14 cellular contexts compared by ENCODE assay signal in the genomic region with DNA sequence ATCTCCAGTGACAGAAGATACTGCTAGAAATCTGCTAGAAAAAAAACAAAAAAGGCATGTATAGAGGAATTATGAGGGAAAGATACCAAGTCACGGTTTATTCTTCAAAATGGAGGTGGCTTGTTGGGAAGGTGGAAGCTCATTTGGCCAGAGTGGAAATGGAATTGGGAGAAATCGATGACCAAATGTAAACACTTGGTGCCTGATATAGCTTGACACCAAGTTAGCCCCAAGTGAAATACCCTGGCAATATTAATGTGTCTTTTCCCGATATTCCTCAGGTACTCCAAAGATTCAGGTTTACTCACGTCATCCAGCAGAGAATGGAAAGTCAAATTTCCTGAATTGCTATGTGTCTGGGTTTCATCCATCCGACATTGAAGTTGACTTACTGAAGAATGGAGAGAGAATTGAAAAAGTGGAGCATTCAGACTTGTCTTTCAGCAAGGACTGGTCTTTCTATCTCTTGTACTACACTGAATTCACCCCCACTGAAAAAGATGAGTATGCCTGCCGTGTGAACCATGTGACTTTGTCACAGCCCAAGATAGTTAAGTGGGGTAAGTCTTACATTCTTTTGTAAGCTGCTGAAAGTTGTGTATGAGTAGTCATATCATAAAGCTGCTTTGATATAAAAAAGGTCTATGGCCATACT. TPM values are rescaled to one million over a fixed set of nuclear protein-coding genes. Genes with fewer than 3 reads are reported as not detected.
DNase-seq lines count a peak whose midpoint lies in the region; ATAC-seq and TF ChIP-seq lines count a peak whose summit lies in the region.
"Had no signal": no experiment of that assay in that cellular context is flagged by ENCODE, and none has a peak within 500 bp of the region (broad histone marks: within the 10 kb centered on the region; RNA-seq: fewer than 3 reads in every experiment).

No MANE protein-coding gene starts in this region.

- DNase-seq in activated naive CD4-positive, alpha-beta T cell treated with anti-CD3 and anti-CD28 coated beads, Interleukin-2, amount 10 ng/mL, durations not matched to agents 7 days and 5 days: no peak
- DNase-seq in natural killer cell (no peak), NCI-H774 (lab: John Stamatoyannopoulos, UW) (no peak), NOMO-1 (lab: John Stamatoyannopoulos, UW; ENCODE audit: unreplicated experiment in 2 of 2) (no peak), SHP77 treated with DMSO at 0.1 percent for 48 hours (lab: John Stamatoyannopoulos, UW) (no peak)
- DNase-seq: activated CD4-positive, alpha-beta T cell treated with anti-CD3 and anti-CD28 coated beads for 1 hour; NCI-H2227 treated with DMSO at 0.1 percent for 48 hours; stimulated activated CD4-positive, alpha-beta T cell treated with anti-CD3 and anti-CD28 coated beads, Interleukin-1b, Interleukin-23, amount 100 ng/mL, for 48 hours; stomach had no signal

- CTCF ChIA-PET in activated naive CD4-positive, alpha-beta T cell treated with anti-CD3 and anti-CD28 coated beads, Interleukin-2, amount 10 ng/mL, durations not matched to agents 7 days and 5 days (lab: Charles Lee): interaction anchor here (1.1 to 13.2 kb wide), 3 partner anchors 16 to 98 kb away, joined by 3 to 282 read pairs (median 168); a partner anchor contains a TSS

- no peaks in the 10 kb centered on the region for H3K9me3 Mint-ChIP-seq in activated naive CD4-positive, alpha-beta T cell treated with anti-CD3 and anti-CD28 coated beads, Interleukin-2, amount 10 ng/mL, durations not matched to agents 7 days and 5 days
- H3K9me3 Mint-ChIP-seq in natural killer cell: no peaks in the 10 kb centered on the region
- H3K9me3 Mint-ChIP-seq: brain had no signal

- intact Hi-C loops in natural killer cell (cut with micrococcal nuclease): loop anchor here (1.0 to 10.0 kb wide), 2 partner anchors 11 to 870 kb away; a partner anchor contains a TSS

- peaks cover 60% of the 10 kb centered on the region for H3K4me1 Mint-ChIP-seq in activated naive CD4-positive, alpha-beta T cell treated with anti-CD3 and anti-CD28 coated beads, Interleukin-2, amount 10 ng/mL, durations not matched to agents 7 days and 5 days
- peaks cover 89 to 95% of the 10 kb centered on the region in 2 donors for H3K4me1 Mint-ChIP-seq in natural killer cell

- H3K4me3 Mint-ChIP-seq in activated naive CD4-positive, alpha-beta T cell treated with anti-CD3 and anti-CD28 coated beads, Interleukin-2, amount 10 ng/mL, durations not matched to agents 7 days and 5 days: peak overlapping the region; percentile 99
- H3K4me3 Mint-ChIP-seq in natural killer cell: peak overlapping the region; percentile 100

- H3K27ac ChIP-seq in ACC112 (ENCODE audit: low read depth, low read length): no peak overlapping the region
- H3K27ac ChIP-seq: SK-N-MC had no signal

- peak; percentile 26 for TF ChIP-seq POLR2A in GM10847 (IDR thresholded peaks at IDR 0.05; ENCODE audit: extremely low read depth, insufficient read length)

- ATAC-seq in natural killer cell (peak in 1 of 3 donors; percentile 7), GM19328 (IDR thresholded peaks at IDR 0.05; ENCODE audit: unreplicated experiment) (no peak)

- H3K4me1 ChIP-seq in ACC112 (ENCODE audit: control insufficient read depth, insufficient read depth, low read length, unreplicated experiment): peaks cover 35% of the 10 kb centered on the region

- H3K79me2 ChIP-seq in ACC112 (ENCODE audit: control insufficient read depth, insufficient read depth, low read length, unreplicated experiment): peaks cover 69% of the 10 kb centered on the region

- H3K27me3 Mint-ChIP-seq in activated naive CD4-positive, alpha-beta T cell treated with anti-CD3 and anti-CD28 coated beads, Interleukin-2, amount 10 ng/mL, durations not matched to agents 7 days and 5 days: peaks cover 18% of the 10 kb centered on the region
- H3K27me3 Mint-ChIP-seq in natural killer cell (ENCODE audit: low read depth in 2 of 2): no peaks in the 10 kb centered on the region

- H3K27ac Mint-ChIP-seq in activated naive CD4-positive, alpha-beta T cell treated with anti-CD3 and anti-CD28 coated beads, Interleukin-2, amount 10 ng/mL, durations not matched to agents 7 days and 5 days: peak overlapping the region; percentile 100
- H3K27ac Mint-ChIP-seq in natural killer cell: peak overlapping the region; percentile 92 to 100

- peaks cover 83% of the 10 kb centered on the region for H3K36me3 Mint-ChIP-seq in activated naive CD4-positive, alpha-beta T cell treated with anti-CD3 and anti-CD28 coated beads, Interleukin-2, amount 10 ng/mL, durations not matched to agents 7 days and 5 days
- H3K36me3 Mint-ChIP-seq in natural killer cell: peaks cover 77% of the 10 kb centered on the region

- peak overlapping the region; percentile 95 for H3K4me3 ChIP-seq in ACC112 (ENCODE audit: low read depth, low read length)
- H3K4me3 ChIP-seq: SK-N-MC had no signal

- TF ChIP-seq CTCF in natural killer cell (IDR thresholded peaks at IDR 0.05): no peak

- H3K36me3 ChIP-seq in ACC112 (ENCODE audit: insufficient read depth, low read length): peaks cover 68% of the 10 kb centered on the region

- no peaks in the 10 kb centered on the region for H3K27me3 ChIP-seq in ACC112 (ENCODE audit: insufficient read depth, low read length)
- H3K27me3 ChIP-seq: stomach had no signal

- H2AFZ ChIP-seq in ACC112 (ENCODE audit: low read length, unreplicated experiment): no peak overlapping the region

RNA-seq across cellular contexts. Expression of a gene that starts 4.0 kb away (rescaled TPM):
- 1,000 to 10,000 TPM; 7,484 to 8,893 (median 7,665) TPM for total RNA-seq in natural killer cell

RNA-seq across cellular contexts. Expression of a gene that starts 4.1 kb away (rescaled TPM):
- 100 to 1,000 TPM; 101 to 145 (median 112) TPM for total RNA-seq in natural killer cell

RNA-seq across cellular contexts. Expression of a gene that starts 21.1 kb away (rescaled TPM):
- 10 to 100 TPM; 14.2 to 20.1 (median 16.3) TPM for total RNA-seq in natural killer cell

RNA-seq across cellular contexts. Expression of a gene that starts 51.8 kb away (rescaled TPM):
- total RNA-seq in natural killer cell: 100 to 1,000 TPM; 123 to 154 (median 153) TPM
